19 cellular contexts compared by ENCODE assay signal in genomic region chr3:14523792-14524191, GRCh38. TPM values are rescaled to one million over a fixed set of nuclear protein-coding genes. Genes with fewer than 3 reads are reported as not detected.
A peak's percentile ranks its signal among the peaks of the same experiment; 100 is the strongest.
DNase-seq lines count a peak whose midpoint lies in the region; ATAC-seq, FAIRE-seq and TF ChIP-seq lines count a peak whose summit lies in the region.
"Had no signal": no experiment of that assay in that cellular context is flagged by ENCODE, and none has a peak within 500 bp of the region (broad histone marks: within the 10 kb centered on the region; RNA-seq: fewer than 3 reads in every experiment).

No MANE protein-coding gene starts in this region.

- H2AFZ ChIP-seq in mammary epithelial cell (ENCODE audit: low read depth, low read length): no peak overlapping the region
- H2AFZ ChIP-seq in K562 (ENCODE audit: low read depth, low read length): no peak overlapping the region

- no peaks in the 10 kb centered on the region for H3K9me1 ChIP-seq in K562 (ENCODE audit: control insufficient read depth, insufficient read depth, low read length)

- peaks cover 4% of the 10 kb centered on the region for H3K27me3 ChIP-seq in mammary epithelial cell (ENCODE audit: insufficient read depth, low read length)
- peaks cover 61 to 79% of the 10 kb centered on the region in 2 experiments for H3K27me3 ChIP-seq in K562 (ENCODE audit: control insufficient read depth in 2 of 2, insufficient read depth in 2 of 2, low read length in 2 of 2)
- H3K27me3 ChIP-seq in skeletal muscle tissue (ENCODE audit: control insufficient read depth in 3 of 3, insufficient read depth in 3 of 3, low read length in 3 of 3): no peaks in the 10 kb centered on the region
- H3K27me3 ChIP-seq: ascending aorta, esophagus squamous epithelium, right lobe of liver had no signal

- TF ChIP-seq EP300 in K562 (IDR thresholded peaks at IDR 0.05; ENCODE audit: low read length): no peak

- no peak overlapping the region for H3K27ac Mint-ChIP-seq in MCF 10A (ENCODE audit: low read depth, unreplicated experiment)
- H3K27ac Mint-ChIP-seq: activated T-helper 2 cell treated with anti-CD3 and anti-CD28 coated beads, Interferon-gamma antibody, Interleukin-2, Interleukin-4, amounts not matched to agents 10 μg/mL and 5 μg/mL and 100 μg/mL, durations not matched to agents 14 hours and 24 hours and 36 hours; stimulated activated effector memory CD8-positive, alpha-beta T cell treated with anti-CD3 and anti-CD28 coated beads, Interleukin-12 subunit alpha, Interleukin-12 subunit beta, amount 100 ng/mL, for 72 hours; type B pancreatic cell had no signal

- POLR2A ChIA-PET in MCF 10A (lab: Yijun Ruan, JAX) (interaction anchor here (0.6 kb wide), 1 partner anchor 156 kb away, joined by 3 read pairs; no protein-coding TSS in a partner anchor), K562 (lab: Yijun Ruan, JAX) (interaction anchor here (0.6 to 1.3 kb wide), 4 partner anchors 10 to 292 kb away, joined by 3 to 4 read pairs (median 4); no protein-coding TSS in a partner anchor)

- H3K4me2 ChIP-seq in mammary epithelial cell (ENCODE audit: insufficient read depth, low read depth, low read length) (no peak overlapping the region), K562 (ENCODE audit: insufficient read depth, low read length) (no peak overlapping the region)

- dilution Hi-C loops in mammary epithelial cell (cut with HindIII; ENCODE audit: low sequenced_read_pairs): no loop called here

- H3K36me3 Mint-ChIP-seq in MCF 10A (ENCODE audit: insufficient read depth, unreplicated experiment): no peaks in the 10 kb centered on the region
- H3K36me3 Mint-ChIP-seq: stimulated activated effector memory CD8-positive, alpha-beta T cell treated with anti-CD3 and anti-CD28 coated beads, Interleukin-12 subunit alpha, Interleukin-12 subunit beta, amount 100 ng/mL, for 72 hours; type B pancreatic cell had no signal

- in situ Hi-C loops in mammary epithelial cell (cut with MboI; ENCODE audit: low sequenced_read_pairs in 2 of 2) (loop anchor here in 1 of 2 donors (25.0 kb wide), 1 partner anchor 389 kb away; no protein-coding TSS in a partner anchor), K562 (cut with MboI) (loop anchor here (25.0 kb wide), 1 partner anchor 389 kb away; no protein-coding TSS in a partner anchor)

- H3K9ac ChIP-seq in mammary epithelial cell (ENCODE audit: insufficient read depth, low read length) (no peak overlapping the region), K562 (ENCODE audit: insufficient read depth in 1 of 2, low read depth in 2 of 2, low read length in 2 of 2) (peak overlapping the region in 1 of 2 experiments; percentile 16; a peak in 1 of 4 replicates), skeletal muscle tissue (ENCODE audit: low read depth in 1 of 3, low read length in 3 of 3) (peak overlapping the region; percentile 81 to 89 (median 83))

- H3K79me2 ChIP-seq in mammary epithelial cell (ENCODE audit: insufficient read depth, low read length): no peaks in the 10 kb centered on the region
- H3K79me2 ChIP-seq in K562 (ENCODE audit: control insufficient read depth, insufficient read depth, low read length): no peaks in the 10 kb centered on the region

- no peaks in the 10 kb centered on the region for H3K9me3 Mint-ChIP-seq in MCF 10A (ENCODE audit: unreplicated experiment)
- H3K9me3 Mint-ChIP-seq: activated T-helper 2 cell treated with anti-CD3 and anti-CD28 coated beads, Interferon-gamma antibody, Interleukin-2, Interleukin-4, amounts not matched to agents 10 μg/mL and 5 μg/mL and 100 μg/mL, durations not matched to agents 14 hours and 24 hours and 36 hours; stimulated activated effector memory CD8-positive, alpha-beta T cell treated with anti-CD3 and anti-CD28 coated beads, Interleukin-12 subunit alpha, Interleukin-12 subunit beta, amount 100 ng/mL, for 72 hours; type B pancreatic cell had no signal

- H3K4me3 ChIP-seq in mammary epithelial cell (replicated peaks in 1 of 3; ENCODE audit: insufficient read depth in 1 of 3, low read depth in 2 of 3, low read length in 3 of 3): no peak overlapping the region
- no peak overlapping the region for H3K4me3 ChIP-seq in K562
- H3K4me3 ChIP-seq in skeletal muscle tissue (ENCODE audit: low read length in 3 of 3): peak overlapping the region; percentile 0 to 25 (median 22)
- H3K4me3 ChIP-seq: ascending aorta, esophagus squamous epithelium, GM12878, right lobe of liver had no signal

- CTCF ChIA-PET in MCF 10A (lab: Yijun Ruan, JAX): no interaction called here
- CTCF ChIA-PET in mammary epithelial cell (lab: Charles Lee; ENCODE audit: low non-redundant PET): interaction anchor here (0.6 kb wide), 1 partner anchor 83 kb away, joined by 5 read pairs; no protein-coding TSS in a partner anchor
- CTCF ChIA-PET in K562 (lab: Yijun Ruan, JAX; ENCODE audit: low intra/inter-chr PET ratio): no interaction called here

- TF ChIP-seq POLR2A in K562 (conservative IDR thresholded peaks at IDR 0.05): no peak

- BruUV-seq in MCF 10A (replicated peaks; lab: Mats Ljungman, UMichigan) (no TSS peak), mammary epithelial cell (replicated peaks; lab: Mats Ljungman, UMichigan) (no TSS peak), K562 (replicated peaks; lab: Mats Ljungman, UMichigan) (no TSS peak)

- no peak for TF ChIP-seq RAD21 in K562 (CRISPR knock-in tag; conservative IDR thresholded peaks at IDR 0.05 in 1 of 2, IDR thresholded peaks at IDR 0.05 in 1 of 2)

- H3K9me3 ChIP-seq in mammary epithelial cell (replicated peaks; ENCODE audit: insufficient read depth, low read length): no peaks in the 10 kb centered on the region
- H3K9me3 ChIP-seq in K562 (replicated peaks; ENCODE audit: control insufficient read depth, insufficient read depth, low read depth, low read length): no peaks in the 10 kb centered on the region
- no peaks in the 10 kb centered on the region for H3K9me3 ChIP-seq in skeletal muscle tissue (ENCODE audit: control insufficient read depth in 3 of 3, low read length in 3 of 3)
- H3K9me3 ChIP-seq: ascending aorta, esophagus squamous epithelium, right lobe of liver had no signal

- H3K36me3 ChIP-seq in mammary epithelial cell (ENCODE audit: insufficient read depth, low read length) (no peaks in the 10 kb centered on the region), K562 (ENCODE audit: control insufficient read depth, insufficient read depth, low read length) (no peaks in the 10 kb centered on the region), skeletal muscle tissue (ENCODE audit: control insufficient read depth in 3 of 3, insufficient read depth in 3 of 3, low read length in 3 of 3) (peaks cover 10 to 20% (median 15%) of the 10 kb centered on the region in 3 donors)
- H3K36me3 ChIP-seq: ascending aorta, esophagus squamous epithelium, right lobe of liver had no signal

- intact Hi-C loops in MCF 10A (cut with micrococcal nuclease): no loop called here
- intact Hi-C loops in mammary epithelial cell (cut with micrococcal nuclease): no loop called here
- intact Hi-C loops in K562 (cut with micrococcal nuclease): no loop called here

- DNase-seq in MCF 10A (ENCODE audit: unreplicated experiment) (peak; percentile 42), mammary epithelial cell (no peak), K562 (ENCODE audit: extremely low read depth in 1 of 4, low spot score in 3 of 4) (no peak), islet precursor cell (peak; percentile 65), HuH-7 (ENCODE audit: low spot score) (no peak), cerebellar nuclear complex (lab: John Stamatoyannopoulos, UW) (no peak)
- DNase-seq in activated T-cell treated with anti-CD3 and anti-CD28 coated beads, Interleukin-2, amount 50 U/mL, for 1 hour: no peak
- DNase-seq: esophagus squamous epithelium, NCI-H1092, NCI-H2171 had no signal

- H3K27me3 Mint-ChIP-seq in MCF 10A (ENCODE audit: insufficient read depth, unreplicated experiment): peaks cover 39% of the 10 kb centered on the region

- no peak overlapping the region for H3K27ac ChIP-seq in mammary epithelial cell (ENCODE audit: insufficient read depth, low read depth, low read length)
- no peak overlapping the region for H3K27ac ChIP-seq in K562 (ENCODE audit: extremely low read depth, low read depth, low read length)
- peak overlapping the region; percentile 99 for H3K27ac ChIP-seq in skeletal muscle tissue (ENCODE audit: low read depth, low read length)
- H3K27ac ChIP-seq: ascending aorta, right lobe of liver had no signal

- WGBS in mammary epithelial cell (ENCODE audit: low coverage, missing lambda C conversion rate): 53% methylated on average over 7 of the region's 7 CpGs
- under 1% methylated on average over 7 of the region's 7 CpGs for whole genome bisulfite sequencing in K562 (ENCODE audit: insufficient coverage, low coverage, missing lambda C conversion rate)

- ATAC-seq in K562: peak; percentile 38
- ATAC-seq: right lobe of liver had no signal

- TF ChIP-seq CTCF in MCF 10A (IDR thresholded peaks at IDR 0.05; ENCODE audit: unreplicated experiment): no peak
- TF ChIP-seq CTCF in mammary epithelial cell (conservative IDR thresholded peaks at IDR 0.05 in 1 of 2, IDR thresholded peaks at IDR 0.05 in 1 of 2; ENCODE audit: extremely low read depth in 1 of 2, insufficient read depth in 1 of 2, low read depth in 1 of 2, low read length in 2 of 2): no peak
- TF ChIP-seq CTCF in K562 (IDR thresholded peaks at IDR 0.05 in 2 of 3, conservative IDR thresholded peaks at IDR 0.05 in 1 of 3; ENCODE audit: insufficient read depth in 2 of 3, low read depth in 1 of 3, low read length in 3 of 3): no peak

- H3K4me1 Mint-ChIP-seq in MCF 10A (ENCODE audit: insufficient read depth, unreplicated experiment): no peaks in the 10 kb centered on the region

- FAIRE-seq in K562 (lab: Jason Lieb, UNC): peak; percentile 35
- FAIRE-seq: A204.1, GM12878 had no signal

- no peak overlapping the region for H3K4me3 Mint-ChIP-seq in MCF 10A (ENCODE audit: unreplicated experiment)
- H3K4me3 Mint-ChIP-seq: stimulated activated effector memory CD8-positive, alpha-beta T cell treated with anti-CD3 and anti-CD28 coated beads, Interleukin-12 subunit alpha, Interleukin-12 subunit beta, amount 100 ng/mL, for 72 hours; type B pancreatic cell had no signal

- H4K20me1 ChIP-seq in mammary epithelial cell (ENCODE audit: insufficient read depth, low read length) (no peaks in the 10 kb centered on the region), K562 (replicated peaks; ENCODE audit: control insufficient read depth, insufficient read depth, low read length) (peaks cover 13% of the 10 kb centered on the region)

- no peaks in the 10 kb centered on the region for H3K4me1 ChIP-seq in mammary epithelial cell (ENCODE audit: insufficient read depth, low read length)
- peaks cover 0 to 12% of the 10 kb centered on the region in 2 experiments; a peak in 2 of 5 replicates for H3K4me1 ChIP-seq in K562 (replicated peaks in 1 of 2; ENCODE audit: control insufficient read depth in 2 of 2, insufficient read depth in 2 of 2, low read length in 2 of 2)
- H3K4me1 ChIP-seq in skeletal muscle tissue (ENCODE audit: control insufficient read depth in 3 of 3, insufficient read depth in 3 of 3, low read length in 3 of 3): peaks cover 70 to 76% (median 76%) of the 10 kb centered on the region in 3 donors
- H3K4me1 ChIP-seq: right lobe of liver had no signal

RNA-seq across cellular contexts. Expression of gene GRIP2, which starts 16.4 kb away (rescaled TPM):
- total RNA-seq in MCF 10A (2022) (not detected in 2 replicates), mammary epithelial cell (under 1 TPM in 1 of 2 donors, not detected in 1; 0.17 TPM), K562 (2014; rRNA removed) (not detected in 2 replicates), K562 (2014; rRNA removed; fragmentation: Illumina TruSeq; extraction: Trizol) (not detected in 2 replicates), K562 (2015; rRNA removed; fragmentation: Illumina TruSeq; extraction: Trizol) (not detected in 2 replicates), K562 (2021) (not detected in 2 replicates), skeletal muscle tissue (8.9 TPM)
- polyA plus RNA-seq in mammary epithelial cell (0.01 TPM), K562 (2011; rRNA removed) (not detected in 2 replicates), K562 (2014; fragmentation: Illumina TruSeq; extraction: Trizol) (not detected in 2 replicates), K562 (2014; fragmentation: Nextera tagmentation; extraction: Ambion mirVana) (under 1 TPM; 0.01 TPM), K562 (2014; rRNA removed) (0.03 TPM in 1 of 2 replicates, not detected in the other)
- not detected for polyA minus RNA-seq in mammary epithelial cell
- not detected in 2 replicates for total RNA-seq in K562 (2011; cell fraction: chromatin; rRNA removed; ENCODE audit: low replicate concordance)
- total RNA-seq in K562 (2011; cell fraction: nucleolus; rRNA removed): under 0.01 TPM in 1 of 2 replicates, not detected in the other
- total RNA-seq in K562 (2011; cell fraction: nucleoplasm; rRNA removed): 0.07 TPM in 1 of 2 replicates, not detected in the other
- polyA plus RNA-seq in K562 (2011; cell fraction: cytosol; rRNA removed): 0.04 TPM in 1 of 2 replicates, not detected in the other
- polyA plus RNA-seq in K562 (2011; cell fraction: nucleus; rRNA removed): 0.03 and 0.06 TPM in 2 replicates
- 0.04 and 0.06 TPM in 2 replicates for polyA plus RNA-seq in K562 (2012)
- not detected in 2 replicates for polyA minus RNA-seq in K562 (2011; rRNA and poly(A)+ RNA removed)
- not detected in 2 replicates for polyA minus RNA-seq in K562 (2011; cell fraction: cytosol; rRNA and poly(A)+ RNA removed)
- polyA minus RNA-seq in K562 (2011; cell fraction: nucleus; rRNA and poly(A)+ RNA removed): not detected in 2 replicates
- total RNA-seq: activated T-helper 2 cell treated with anti-CD3 and anti-CD28 coated beads, Interferon-gamma antibody, Interleukin-2, Interleukin-4, amounts not matched to agents 10 μg/mL and 5 μg/mL and 100 μg/mL, durations not matched to agents 14 hours and 24 hours and 36 hours; dermis microvascular lymphatic vessel endothelial cell; GM12878 had no signal
- polyA plus RNA-seq: GM12878 had no signal

Comparison
In these comparisons a context has a peak if more than half of its experiments do, and no peak if none do; other contexts are left out.
1. DNase-seq: peak in MCF 10A (single experiment) and islet precursor cell (single experiment); none in mammary epithelial cell (single experiment), K562 (0 of 4), HuH-7 (single experiment), cerebellar nuclear complex (0 of 2) and activated T-cell treated with anti-CD3 and anti-CD28 coated beads, Interleukin-2, amount 50 U/mL, for 1 hour (single experiment).
2. H3K4me3 ChIP-seq: peak in skeletal muscle tissue (3 of 3); none in mammary epithelial cell (0 of 3) and K562 (single experiment).